1 cellular context compared by ENCODE assay signal in the genomic region with DNA sequence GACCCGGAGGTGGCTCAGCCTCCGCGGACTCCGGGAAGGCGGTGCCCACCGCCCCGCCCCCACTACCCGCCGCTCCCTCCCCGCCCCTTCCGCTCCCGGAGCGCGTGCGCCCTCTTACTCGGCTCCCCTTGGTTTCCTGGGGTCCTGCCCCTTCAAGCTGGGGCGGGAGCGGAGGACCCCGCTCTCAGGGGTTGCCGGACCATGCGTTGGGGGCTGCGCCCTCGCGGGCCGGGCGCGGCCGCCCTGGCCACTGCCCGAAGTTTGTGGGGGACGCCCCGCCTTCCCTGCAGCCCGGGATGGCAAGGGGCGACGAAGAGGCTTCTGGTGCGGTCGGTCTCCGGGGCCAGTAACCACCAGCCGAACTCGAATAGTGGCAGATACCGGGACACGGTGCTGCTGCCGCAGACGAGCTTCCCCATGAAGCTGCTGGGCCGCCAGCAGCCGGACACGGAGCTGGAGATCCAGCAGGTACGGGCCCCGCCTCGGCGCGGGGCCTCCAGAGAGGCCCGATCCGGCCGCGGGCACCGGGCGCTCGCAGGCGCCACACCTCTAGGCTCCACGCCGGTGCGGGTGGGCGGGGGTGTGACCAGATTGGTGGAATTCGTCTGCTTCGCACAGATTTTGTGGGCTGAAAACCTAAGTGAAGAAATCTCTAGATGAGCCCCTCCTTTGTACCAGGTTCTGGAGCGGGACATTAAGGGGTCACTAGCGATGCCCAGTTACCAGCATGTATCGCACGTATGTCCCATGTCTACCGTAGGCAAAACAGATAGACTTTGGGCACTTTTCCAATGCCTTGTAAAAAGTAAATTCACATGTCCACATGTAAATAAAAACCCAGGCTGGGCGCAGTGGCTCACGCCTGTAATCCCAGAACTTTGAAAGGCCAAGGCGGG.
A peak's percentile ranks its signal among the peaks of the same experiment; 100 is the strongest.
TF ChIP-seq lines count a peak whose summit lies in the region.

A gene (plus strand): TSS at position 117 of the 896 bp plus-strand sequence. CDS start 85 bp downstream, at position 202.

TF ChIP-seq in GM12878, 131 proteins besides CTCF, POLR2A, EP300 and RAD21 (continued from another document and continues in another):
- TF ChIP-seq, protein P1, sequence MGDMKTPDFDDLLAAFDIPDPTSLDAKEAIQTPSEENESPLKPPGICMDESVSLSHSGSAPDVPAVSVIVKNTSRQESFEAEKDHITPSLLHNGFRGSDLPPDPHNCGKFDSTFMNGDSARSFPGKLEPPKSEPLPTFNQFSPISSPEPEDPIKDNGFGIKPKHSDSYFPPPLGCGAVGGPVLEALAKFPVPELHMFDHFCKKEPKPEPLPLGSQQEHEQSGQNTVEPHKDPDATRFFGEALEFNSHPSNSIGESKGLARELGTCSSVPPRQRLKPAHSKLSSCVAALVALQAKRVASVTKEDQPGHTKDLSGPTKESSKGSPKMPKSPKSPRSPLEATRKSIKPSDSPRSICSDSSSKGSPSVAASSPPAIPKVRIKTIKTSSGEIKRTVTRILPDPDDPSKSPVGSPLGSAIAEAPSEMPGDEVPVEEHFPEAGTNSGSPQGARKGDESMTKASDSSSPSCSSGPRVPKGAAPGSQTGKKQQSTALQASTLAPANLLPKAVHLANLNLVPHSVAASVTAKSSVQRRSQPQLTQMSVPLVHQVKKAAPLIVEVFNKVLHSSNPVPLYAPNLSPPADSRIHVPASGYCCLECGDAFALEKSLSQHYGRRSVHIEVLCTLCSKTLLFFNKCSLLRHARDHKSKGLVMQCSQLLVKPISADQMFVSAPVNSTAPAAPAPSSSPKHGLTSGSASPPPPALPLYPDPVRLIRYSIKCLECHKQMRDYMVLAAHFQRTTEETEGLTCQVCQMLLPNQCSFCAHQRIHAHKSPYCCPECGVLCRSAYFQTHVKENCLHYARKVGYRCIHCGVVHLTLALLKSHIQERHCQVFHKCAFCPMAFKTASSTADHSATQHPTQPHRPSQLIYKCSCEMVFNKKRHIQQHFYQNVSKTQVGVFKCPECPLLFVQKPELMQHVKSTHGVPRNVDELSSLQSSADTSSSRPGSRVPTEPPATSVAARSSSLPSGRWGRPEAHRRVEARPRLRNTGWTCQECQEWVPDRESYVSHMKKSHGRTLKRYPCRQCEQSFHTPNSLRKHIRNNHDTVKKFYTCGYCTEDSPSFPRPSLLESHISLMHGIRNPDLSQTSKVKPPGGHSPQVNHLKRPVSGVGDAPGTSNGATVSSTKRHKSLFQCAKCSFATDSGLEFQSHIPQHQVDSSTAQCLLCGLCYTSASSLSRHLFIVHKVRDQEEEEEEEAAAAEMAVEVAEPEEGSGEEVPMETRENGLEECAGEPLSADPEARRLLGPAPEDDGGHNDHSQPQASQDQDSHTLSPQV (IDR thresholded peaks at IDR 0.05) = no peak
- TF ChIP-seq RELA (IDR thresholded peaks at IDR 0.05; ENCODE audit: borderline replicate concordance, partially characterized antibody) = no peak
- TF ChIP-seq ZNF274 (IDR thresholded peaks at IDR 0.05; ENCODE audit: insufficient read depth, insufficient read length) = no peak
- TF ChIP-seq, protein P2, sequence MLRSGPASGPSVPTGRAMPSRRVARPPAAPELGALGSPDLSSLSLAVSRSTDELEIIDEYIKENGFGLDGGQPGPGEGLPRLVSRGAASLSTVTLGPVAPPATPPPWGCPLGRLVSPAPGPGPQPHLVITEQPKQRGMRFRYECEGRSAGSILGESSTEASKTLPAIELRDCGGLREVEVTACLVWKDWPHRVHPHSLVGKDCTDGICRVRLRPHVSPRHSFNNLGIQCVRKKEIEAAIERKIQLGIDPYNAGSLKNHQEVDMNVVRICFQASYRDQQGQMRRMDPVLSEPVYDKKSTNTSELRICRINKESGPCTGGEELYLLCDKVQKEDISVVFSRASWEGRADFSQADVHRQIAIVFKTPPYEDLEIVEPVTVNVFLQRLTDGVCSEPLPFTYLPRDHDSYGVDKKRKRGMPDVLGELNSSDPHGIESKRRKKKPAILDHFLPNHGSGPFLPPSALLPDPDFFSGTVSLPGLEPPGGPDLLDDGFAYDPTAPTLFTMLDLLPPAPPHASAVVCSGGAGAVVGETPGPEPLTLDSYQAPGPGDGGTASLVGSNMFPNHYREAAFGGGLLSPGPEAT (IDR thresholded peaks at IDR 0.05; ENCODE audit: low read depth) = peak; percentile 58; the same call in 1 of the 2 replicates
- TF ChIP-seq MYC (IDR thresholded peaks at IDR 0.05; ENCODE audit: insufficient read depth, insufficient read length, insufficient replicate concordance, low read length, severe bottlenecking) = peak; percentile 9
- TF ChIP-seq ZNF384 (IDR thresholded peaks at IDR 0.05; ENCODE audit: borderline replicate concordance, low read depth, low read length) = no peak
- TF ChIP-seq SREBF1 (IDR thresholded peaks at IDR 0.05; ENCODE audit: low read length) = no peak
- TF ChIP-seq, protein P3, sequence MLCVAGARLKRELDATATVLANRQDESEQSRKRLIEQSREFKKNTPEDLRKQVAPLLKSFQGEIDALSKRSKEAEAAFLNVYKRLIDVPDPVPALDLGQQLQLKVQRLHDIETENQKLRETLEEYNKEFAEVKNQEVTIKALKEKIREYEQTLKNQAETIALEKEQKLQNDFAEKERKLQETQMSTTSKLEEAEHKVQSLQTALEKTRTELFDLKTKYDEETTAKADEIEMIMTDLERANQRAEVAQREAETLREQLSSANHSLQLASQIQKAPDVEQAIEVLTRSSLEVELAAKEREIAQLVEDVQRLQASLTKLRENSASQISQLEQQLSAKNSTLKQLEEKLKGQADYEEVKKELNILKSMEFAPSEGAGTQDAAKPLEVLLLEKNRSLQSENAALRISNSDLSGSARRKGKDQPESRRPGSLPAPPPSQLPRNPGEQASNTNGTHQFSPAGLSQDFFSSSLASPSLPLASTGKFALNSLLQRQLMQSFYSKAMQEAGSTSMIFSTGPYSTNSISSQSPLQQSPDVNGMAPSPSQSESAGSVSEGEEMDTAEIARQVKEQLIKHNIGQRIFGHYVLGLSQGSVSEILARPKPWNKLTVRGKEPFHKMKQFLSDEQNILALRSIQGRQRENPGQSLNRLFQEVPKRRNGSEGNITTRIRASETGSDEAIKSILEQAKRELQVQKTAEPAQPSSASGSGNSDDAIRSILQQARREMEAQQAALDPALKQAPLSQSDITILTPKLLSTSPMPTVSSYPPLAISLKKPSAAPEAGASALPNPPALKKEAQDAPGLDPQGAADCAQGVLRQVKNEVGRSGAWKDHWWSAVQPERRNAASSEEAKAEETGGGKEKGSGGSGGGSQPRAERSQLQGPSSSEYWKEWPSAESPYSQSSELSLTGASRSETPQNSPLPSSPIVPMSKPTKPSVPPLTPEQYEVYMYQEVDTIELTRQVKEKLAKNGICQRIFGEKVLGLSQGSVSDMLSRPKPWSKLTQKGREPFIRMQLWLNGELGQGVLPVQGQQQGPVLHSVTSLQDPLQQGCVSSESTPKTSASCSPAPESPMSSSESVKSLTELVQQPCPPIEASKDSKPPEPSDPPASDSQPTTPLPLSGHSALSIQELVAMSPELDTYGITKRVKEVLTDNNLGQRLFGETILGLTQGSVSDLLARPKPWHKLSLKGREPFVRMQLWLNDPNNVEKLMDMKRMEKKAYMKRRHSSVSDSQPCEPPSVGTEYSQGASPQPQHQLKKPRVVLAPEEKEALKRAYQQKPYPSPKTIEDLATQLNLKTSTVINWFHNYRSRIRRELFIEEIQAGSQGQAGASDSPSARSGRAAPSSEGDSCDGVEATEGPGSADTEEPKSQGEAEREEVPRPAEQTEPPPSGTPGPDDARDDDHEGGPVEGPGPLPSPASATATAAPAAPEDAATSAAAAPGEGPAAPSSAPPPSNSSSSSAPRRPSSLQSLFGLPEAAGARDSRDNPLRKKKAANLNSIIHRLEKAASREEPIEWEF (IDR thresholded peaks at IDR 0.05; ENCODE audit: insufficient replicate concordance, low read depth, low read length) = no peak
- no peak for TF ChIP-seq HDGF (IDR thresholded peaks at IDR 0.05)
- TF ChIP-seq, protein P4, sequence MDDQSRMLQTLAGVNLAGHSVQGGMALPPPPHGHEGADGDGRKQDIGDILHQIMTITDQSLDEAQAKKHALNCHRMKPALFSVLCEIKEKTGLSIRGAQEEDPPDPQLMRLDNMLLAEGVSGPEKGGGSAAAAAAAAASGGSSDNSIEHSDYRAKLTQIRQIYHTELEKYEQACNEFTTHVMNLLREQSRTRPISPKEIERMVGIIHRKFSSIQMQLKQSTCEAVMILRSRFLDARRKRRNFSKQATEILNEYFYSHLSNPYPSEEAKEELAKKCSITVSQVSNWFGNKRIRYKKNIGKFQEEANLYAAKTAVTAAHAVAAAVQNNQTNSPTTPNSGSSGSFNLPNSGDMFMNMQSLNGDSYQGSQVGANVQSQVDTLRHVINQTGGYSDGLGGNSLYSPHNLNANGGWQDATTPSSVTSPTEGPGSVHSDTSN (IDR thresholded peaks at IDR 0.05; ENCODE audit: insufficient replicate concordance, low read depth, low read length) = no peak
- TF ChIP-seq BACH1 (IDR thresholded peaks at IDR 0.05; ENCODE audit: borderline replicate concordance) = peak; percentile 76
- no peak for TF ChIP-seq SMC3 (IDR thresholded peaks at IDR 0.05; ENCODE audit: borderline replicate concordance, low read length)
- no peak for TF ChIP-seq SMAD1 (IDR thresholded peaks at IDR 0.05; ENCODE audit: low read depth, partially characterized antibody)
- TF ChIP-seq DPF2 (IDR thresholded peaks at IDR 0.05) = peak; percentile 71
- peak; percentile 67 for TF ChIP-seq YY1 (IDR thresholded peaks at IDR 0.05; ENCODE audit: low read depth, low read length)
- TF ChIP-seq HCFC1 (IDR thresholded peaks at IDR 0.05; ENCODE audit: low read length) = 0 out of 2 replicates have a peak, but pooled peaks have one; percentile 17
- TF ChIP-seq SP1 (IDR thresholded peaks at IDR 0.05; ENCODE audit: low read depth, low read length) = no peak
- no peak for TF ChIP-seq JUND (IDR thresholded peaks at IDR 0.05; ENCODE audit: low read depth, low read length)
- no peak for TF ChIP-seq CBFB (IDR thresholded peaks at IDR 0.05; ENCODE audit: low read depth)
- TF ChIP-seq ZNF217 (IDR thresholded peaks at IDR 0.05) = no peak
- no peak for TF ChIP-seq HDAC2 (IDR thresholded peaks at IDR 0.05)
- TF ChIP-seq PAX8 (IDR thresholded peaks at IDR 0.05) = no peak
- TF ChIP-seq RCOR1 (conservative IDR thresholded peaks at IDR 0.05; ENCODE audit: low read depth, low read length) = no peak
- no peak for TF ChIP-seq TBL1XR1 (IDR thresholded peaks at IDR 0.05; ENCODE audit: low read depth, low read length)
- TF ChIP-seq FOXM1 (IDR thresholded peaks at IDR 0.05; ENCODE audit: low read depth, low read length) = no peak
- no peak for TF ChIP-seq ESRRA (IDR thresholded peaks at IDR 0.05; ENCODE audit: low read length)
- no peak for TF ChIP-seq KLF5 (IDR thresholded peaks at IDR 0.05; ENCODE audit: partially characterized antibody)
- TF ChIP-seq NR2C1 (IDR thresholded peaks at IDR 0.05) = no peak
- TF ChIP-seq ASH2L (IDR thresholded peaks at IDR 0.05; ENCODE audit: borderline replicate concordance, low read depth) = peak; percentile 61; the same call in 1 of the 2 replicates
- TF ChIP-seq YBX1 (IDR thresholded peaks at IDR 0.05) = no peak
- TF ChIP-seq, protein P5, sequence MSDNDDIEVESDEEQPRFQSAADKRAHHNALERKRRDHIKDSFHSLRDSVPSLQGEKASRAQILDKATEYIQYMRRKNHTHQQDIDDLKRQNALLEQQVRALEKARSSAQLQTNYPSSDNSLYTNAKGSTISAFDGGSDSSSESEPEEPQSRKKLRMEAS (IDR thresholded peaks at IDR 0.05; ENCODE audit: low read depth, low read length) = no peak
- no peak for TF ChIP-seq MTA3 (IDR thresholded peaks at IDR 0.05; ENCODE audit: borderline replicate concordance, low read length)
- peak in 1 of 2 experiments; percentile 30; a peak in 2 of 4 replicates for TF ChIP-seq IKZF2 (IDR thresholded peaks at IDR 0.05)
- no peak for TF ChIP-seq MTA2 (IDR thresholded peaks at IDR 0.05; ENCODE audit: low read depth)
- TF ChIP-seq, protein P6, sequence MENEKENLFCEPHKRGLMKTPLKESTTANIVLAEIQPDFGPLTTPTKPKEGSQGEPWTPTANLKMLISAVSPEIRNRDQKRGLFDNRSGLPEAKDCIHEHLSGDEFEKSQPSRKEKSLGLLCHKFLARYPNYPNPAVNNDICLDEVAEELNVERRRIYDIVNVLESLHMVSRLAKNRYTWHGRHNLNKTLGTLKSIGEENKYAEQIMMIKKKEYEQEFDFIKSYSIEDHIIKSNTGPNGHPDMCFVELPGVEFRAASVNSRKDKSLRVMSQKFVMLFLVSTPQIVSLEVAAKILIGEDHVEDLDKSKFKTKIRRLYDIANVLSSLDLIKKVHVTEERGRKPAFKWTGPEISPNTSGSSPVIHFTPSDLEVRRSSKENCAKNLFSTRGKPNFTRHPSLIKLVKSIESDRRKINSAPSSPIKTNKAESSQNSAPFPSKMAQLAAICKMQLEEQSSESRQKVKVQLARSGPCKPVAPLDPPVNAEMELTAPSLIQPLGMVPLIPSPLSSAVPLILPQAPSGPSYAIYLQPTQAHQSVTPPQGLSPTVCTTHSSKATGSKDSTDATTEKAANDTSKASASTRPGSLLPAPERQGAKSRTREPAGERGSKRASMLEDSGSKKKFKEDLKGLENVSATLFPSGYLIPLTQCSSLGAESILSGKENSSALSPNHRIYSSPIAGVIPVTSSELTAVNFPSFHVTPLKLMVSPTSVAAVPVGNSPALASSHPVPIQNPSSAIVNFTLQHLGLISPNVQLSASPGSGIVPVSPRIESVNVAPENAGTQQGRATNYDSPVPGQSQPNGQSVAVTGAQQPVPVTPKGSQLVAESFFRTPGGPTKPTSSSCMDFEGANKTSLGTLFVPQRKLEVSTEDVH (IDR thresholded peaks at IDR 0.05; ENCODE audit: low read depth, partially characterized antibody) = no peak
- TF ChIP-seq, protein P7, sequence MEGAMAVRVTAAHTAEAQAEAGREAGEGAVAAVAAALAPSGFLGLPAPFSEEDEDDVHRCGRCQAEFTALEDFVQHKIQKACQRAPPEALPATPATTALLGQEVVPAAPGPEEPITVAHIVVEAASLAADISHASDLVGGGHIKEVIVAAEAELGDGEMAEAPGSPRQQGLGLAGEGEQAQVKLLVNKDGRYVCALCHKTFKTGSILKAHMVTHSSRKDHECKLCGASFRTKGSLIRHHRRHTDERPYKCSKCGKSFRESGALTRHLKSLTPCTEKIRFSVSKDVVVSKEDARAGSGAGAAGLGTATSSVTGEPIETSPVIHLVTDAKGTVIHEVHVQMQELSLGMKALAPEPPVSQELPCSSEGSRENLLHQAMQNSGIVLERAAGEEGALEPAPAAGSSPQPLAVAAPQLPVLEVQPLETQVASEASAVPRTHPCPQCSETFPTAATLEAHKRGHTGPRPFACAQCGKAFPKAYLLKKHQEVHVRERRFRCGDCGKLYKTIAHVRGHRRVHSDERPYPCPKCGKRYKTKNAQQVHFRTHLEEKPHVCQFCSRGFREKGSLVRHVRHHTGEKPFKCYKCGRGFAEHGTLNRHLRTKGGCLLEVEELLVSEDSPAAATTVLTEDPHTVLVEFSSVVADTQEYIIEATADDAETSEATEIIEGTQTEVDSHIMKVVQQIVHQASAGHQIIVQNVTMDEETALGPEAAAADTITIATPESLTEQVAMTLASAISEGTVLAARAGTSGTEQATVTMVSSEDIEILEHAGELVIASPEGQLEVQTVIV (IDR thresholded peaks at IDR 0.05; ENCODE audit: borderline replicate concordance, partially characterized antibody) = no peak
- no peak for TF ChIP-seq FOS (IDR thresholded peaks at IDR 0.05; ENCODE audit: borderline replicate concordance, extremely low read depth, insufficient read length)
- no peak for TF ChIP-seq KAT2A (conservative IDR thresholded peaks at IDR 0.05; ENCODE audit: control insufficient read depth, low read depth, low read length)
- no peak for TF ChIP-seq BMI1 (IDR thresholded peaks at IDR 0.05; ENCODE audit: borderline replicate concordance)
- no peak for TF ChIP-seq TAF1 (IDR thresholded peaks at IDR 0.05; ENCODE audit: borderline replicate concordance, low read depth, low read length)
- TF ChIP-seq BHLHE40 (IDR thresholded peaks at IDR 0.05; ENCODE audit: borderline replicate concordance in 1 of 2, low read depth in 2 of 2, low read length in 1 of 2) = peak; percentile 19 to 28; a peak in 2 of 4 replicates
- TF ChIP-seq STAT3 (IDR thresholded peaks at IDR 0.05; ENCODE audit: low read depth, low read length) = no peak
- no peak for TF ChIP-seq SUZ12 (IDR thresholded peaks at IDR 0.05; ENCODE audit: unreplicated experiment)
